In genomic region chr11:92797874-92798273, GRCh38 we compare ENCODE assay signal across 27 cellular contexts.
DNase-seq lines count a peak whose midpoint lies in the region; TF ChIP-seq lines count a peak whose summit lies in the region.
"Had no signal": no experiment of that assay in that cellular context is flagged by ENCODE, and none has a peak within 500 bp of the region (broad histone marks: within the 10 kb centered on the region; RNA-seq: fewer than 3 reads in every experiment).

No MANE protein-coding gene starts in this region.

- H3K9ac ChIP-seq in neural cell (ENCODE audit: low read length), result no peak overlapping the region
- H3K9ac ChIP-seq: BLaER1; BLaER1 treated with 17β-estradiol and CSF1 and Interleukin-3, amounts not matched to agents 10 nM and 100 nM had no signal

- TF ChIP-seq RAD21 in neural cell (conservative IDR thresholded peaks at IDR 0.05), result no peak

- no peaks in the 10 kb centered on the region for H3K27me3 ChIP-seq in neural cell (ENCODE audit: insufficient read depth, low read depth, low read length)
- H3K27me3 ChIP-seq: BE2C; BLaER1; BLaER1 treated with 17β-estradiol and CSF1 and Interleukin-3, amounts not matched to agents 10 nM and 100 nM had no signal

- H3K36me3 ChIP-seq in neural cell (ENCODE audit: insufficient read depth, low read length), result peaks cover 24% of the 10 kb centered on the region
- H3K36me3 ChIP-seq: BE2C; BLaER1; BLaER1 treated with 17β-estradiol and CSF1 and Interleukin-3, amounts not matched to agents 10 nM and 100 nM had no signal

- no peak for TF ChIP-seq CTCF in neural cell (IDR thresholded peaks at IDR 0.05; ENCODE audit: poor library complexity, severe bottlenecking)

- H3K9me3 ChIP-seq in neural cell (ENCODE audit: low read length), result no peaks in the 10 kb centered on the region
- H3K9me3 ChIP-seq: A549; BE2C; BLaER1; BLaER1 treated with 17β-estradiol and CSF1 and Interleukin-3, amounts not matched to agents 10 nM and 100 nM had no signal

- H3K4me2 ChIP-seq in neural cell (ENCODE audit: low read length), result no peak overlapping the region
- H3K4me2 ChIP-seq: A549; BLaER1; BLaER1 treated with 17β-estradiol and CSF1 and Interleukin-3, amounts not matched to agents 10 nM and 100 nM had no signal

- H3K79me2 ChIP-seq in neural cell (replicated peaks; ENCODE audit: insufficient read depth, low read length), result no peaks in the 10 kb centered on the region

- no peak for DNase-seq in NCI-H748 (lab: John Stamatoyannopoulos, UW; ENCODE audit: unreplicated experiment)
- DNase-seq: 8988T; ACHN; AML-193; BE2C; C1 segment of cervical spinal cord; Caco-2; Calu3; CD4-positive, alpha-beta memory T cell; CD4-positive, alpha-beta T cell; CD4-positive, CD25-positive, alpha-beta regulatory T cell; CD8-positive, alpha-beta memory T cell; CD8-positive, alpha-beta T cell; COR-L47; DMS 273 treated with DMSO at 0.1 percent for 48 hours; DMS153; DMS53; DMS79; DMS79 treated with DMSO at 0.1 percent for 48 hours; DND-41; EL had no signal

- no peak overlapping the region for H2AFZ ChIP-seq in neural cell (ENCODE audit: low read depth, low read length)

- no peaks in the 10 kb centered on the region for H3F3A ChIP-seq in neural cell (ENCODE audit: insufficient read depth, low read length, poor library complexity, severe bottlenecking)

- peak overlapping the region; percentile 23 for H3K27ac ChIP-seq in neural cell (ENCODE audit: low read length)
- H3K27ac ChIP-seq: 22Rv1; A549; BLaER1; BLaER1 treated with 17β-estradiol and CSF1 and Interleukin-3, amounts not matched to agents 10 nM and 100 nM; C4-2B had no signal

- H3K4me3 ChIP-seq in neural cell (ENCODE audit: low read length), result no peak overlapping the region
- H3K4me3 ChIP-seq: A549; BLaER1; BLaER1 treated with 17β-estradiol and CSF1 and Interleukin-3, amounts not matched to agents 10 nM and 100 nM had no signal

- no peaks in the 10 kb centered on the region for H3K9me2 ChIP-seq in neural cell (ENCODE audit: insufficient read depth, low read length)

- H4K20me1 ChIP-seq in neural cell (ENCODE audit: insufficient read depth), result no peaks in the 10 kb centered on the region
- H4K20me1 ChIP-seq: BLaER1; BLaER1 treated with 17β-estradiol and CSF1 and Interleukin-3, amounts not matched to agents 10 nM and 100 nM had no signal

- peak; percentile 83 for TF ChIP-seq EP300 in neural cell (conservative IDR thresholded peaks at IDR 0.05; ENCODE audit: poor library complexity, severe bottlenecking)

TF ChIP-seq in neural cell, 6 proteins besides CTCF, POLR2A, EP300 and RAD21:
- TF ChIP-seq TAF1 (IDR thresholded peaks at IDR 0.05; ENCODE audit: low read depth) (no peak), POLR2AphosphoS5 (IDR thresholded peaks at IDR 0.05) (peak; percentile 76)
